21 cellular contexts compared by ENCODE assay signal in genomic region chr5:41347569-41347968, GRCh38.
"Had no signal": no experiment of that assay in that cellular context is flagged by ENCODE, and none has a peak within 500 bp of the region (broad histone marks: within the 10 kb centered on the region; RNA-seq: fewer than 3 reads in every experiment).

No MANE protein-coding gene starts in this region.

- H3K36me3 Mint-ChIP-seq: brain; natural killer cell; stimulated activated naive B cell treated with anti-CD40 and anti-IgM and Interleukin-4, amounts not matched to agents 10 μg/mL and 1 μg/mL and 100 μg/mL, for 72 hours had no signal

- H3K27ac ChIP-seq: gastroesophageal sphincter, heart right ventricle, neutrophil, sigmoid colon, spleen, thoracic aorta, upper lobe of left lung had no signal

- DNase-seq: activated CD4-positive, alpha-beta T cell treated with anti-CD3 and anti-CD28 coated beads for 48 hours; activated CD4-positive, CD25-positive, alpha-beta regulatory T cell; activated CD8-positive, alpha-beta T cell treated with anti-CD3 and anti-CD28 coated beads for 36 hours; activated naive CD4-positive, alpha-beta T cell treated with Interleukin-2 at 50 U/mL for 16 hours; activated naive CD8-positive, alpha-beta T cell treated with anti-CD3 and anti-CD28 coated beads, Interleukin-2, amount 50 U/mL, for 24 hours; activated T-cell treated with anti-CD3 and anti-CD28 coated beads, Interleukin-2, amount 50 U/mL, for 1 hour; anterior cingulate cortex; heart right ventricle; natural killer cell; sigmoid colon; spleen; stimulated activated naive B cell treated with anti-CD40 and anti-IgM and Interleukin-4, amounts not matched to agents 10 μg/mL and 1 μg/mL and 100 μg/mL, for 72 hours; upper lobe of left lung had no signal

- H3K4me1 Mint-ChIP-seq: activated naive CD8-positive, alpha-beta T cell treated with anti-CD3 and anti-CD28 coated beads, Interleukin-2, amount 50 U/mL, for 24 hours; brain; central memory CD8-positive, alpha-beta T cell; natural killer cell; stimulated activated naive B cell treated with anti-CD40 and anti-IgM and Interleukin-4, amounts not matched to agents 10 μg/mL and 1 μg/mL and 100 μg/mL, for 72 hours had no signal

- H3K4me3 Mint-ChIP-seq: activated CD8-positive, alpha-beta T cell treated with anti-CD3 and anti-CD28 coated beads for 36 hours; activated naive CD8-positive, alpha-beta T cell treated with anti-CD3 and anti-CD28 coated beads, Interleukin-2, amount 50 U/mL, for 24 hours; brain; central memory CD8-positive, alpha-beta T cell; natural killer cell; stimulated activated naive B cell treated with anti-CD40 and anti-IgM and Interleukin-4, amounts not matched to agents 10 μg/mL and 1 μg/mL and 100 μg/mL, for 72 hours had no signal

- H3K27me3 Mint-ChIP-seq: activated CD8-positive, alpha-beta T cell treated with anti-CD3 and anti-CD28 coated beads for 36 hours; activated naive CD8-positive, alpha-beta T cell treated with anti-CD3 and anti-CD28 coated beads, Interleukin-2, amount 50 U/mL, for 24 hours; brain; central memory CD8-positive, alpha-beta T cell; stimulated activated naive B cell treated with anti-CD40 and anti-IgM and Interleukin-4, amounts not matched to agents 10 μg/mL and 1 μg/mL and 100 μg/mL, for 72 hours had no signal

- H3K9me3 Mint-ChIP-seq: activated CD8-positive, alpha-beta T cell treated with anti-CD3 and anti-CD28 coated beads for 36 hours; activated T-helper 2 cell treated with anti-CD3 and anti-CD28 coated beads, Interferon-gamma antibody, Interleukin-2, Interleukin-4, amounts not matched to agents 10 μg/mL and 5 μg/mL and 100 μg/mL, durations not matched to agents 14 hours and 24 hours and 36 hours; brain had no signal

- H3K27ac Mint-ChIP-seq: activated CD8-positive, alpha-beta T cell treated with anti-CD3 and anti-CD28 coated beads for 36 hours; activated naive CD8-positive, alpha-beta T cell treated with anti-CD3 and anti-CD28 coated beads, Interleukin-2, amount 50 U/mL, for 24 hours; activated T-helper 2 cell treated with anti-CD3 and anti-CD28 coated beads, Interferon-gamma antibody, Interleukin-2, Interleukin-4, amounts not matched to agents 10 μg/mL and 5 μg/mL and 100 μg/mL, durations not matched to agents 14 hours and 24 hours and 36 hours; brain; natural killer cell; stimulated activated naive B cell treated with anti-CD40 and anti-IgM and Interleukin-4, amounts not matched to agents 10 μg/mL and 1 μg/mL and 100 μg/mL, for 72 hours had no signal

- ATAC-seq: activated CD8-positive, alpha-beta T cell treated with anti-CD3 and anti-CD28 coated beads for 36 hours; activated naive CD8-positive, alpha-beta T cell treated with anti-CD3 and anti-CD28 coated beads, Interleukin-2, amount 50 U/mL, for 24 hours; esophagus mucosa; gastroesophageal sphincter; heart right ventricle; natural killer cell; stimulated activated naive B cell treated with anti-CD40 and anti-IgM and Interleukin-4, amounts not matched to agents 10 μg/mL and 1 μg/mL and 100 μg/mL, for 72 hours had no signal

- H3K9me3 ChIP-seq: gastroesophageal sphincter, heart right ventricle, neutrophil, sigmoid colon, spleen, thoracic aorta, upper lobe of left lung had no signal

- H3K36me3 ChIP-seq: gastroesophageal sphincter, heart right ventricle, neutrophil, sigmoid colon, spleen, thoracic aorta, upper lobe of left lung had no signal

- H3K4me1 ChIP-seq: gastroesophageal sphincter, sigmoid colon, spleen, upper lobe of left lung had no signal

- H3K4me3 ChIP-seq: coronary artery, gastroesophageal sphincter, heart right ventricle, sigmoid colon, spleen, thoracic aorta, upper lobe of left lung had no signal

- H3K27me3 ChIP-seq: gastroesophageal sphincter, heart right ventricle, neutrophil, sigmoid colon, spleen, upper lobe of left lung had no signal
